Comparison of ENCODE assay signal across 1 cellular context in the genomic region with DNA sequence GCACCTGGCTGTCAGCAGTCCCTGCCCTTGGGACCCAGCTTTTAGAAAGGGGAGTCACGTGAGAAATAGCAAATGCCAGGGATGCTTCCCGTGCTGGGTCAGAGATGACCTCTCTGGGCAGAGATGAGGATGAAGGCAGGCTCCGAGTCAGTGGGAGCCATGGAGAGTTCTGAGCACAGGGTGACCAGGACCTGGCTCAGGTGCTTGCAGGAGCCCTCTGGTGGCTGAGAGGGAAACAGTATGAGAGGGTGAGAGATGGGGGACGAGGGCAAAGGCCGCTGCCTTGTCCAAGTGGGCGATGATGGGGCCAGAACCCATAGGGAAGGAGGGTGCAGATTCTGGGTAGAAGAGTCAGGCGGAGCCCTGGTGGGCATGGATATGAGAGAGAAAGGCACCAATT.
TF ChIP-seq lines count a peak whose summit lies in the region.

No MANE protein-coding gene starts in this region.

TF ChIP-seq in endothelial cell of umbilical vein, 7 proteins besides CTCF, POLR2A, EP300 and RAD21:
- TF ChIP-seq POLR2AphosphoS5 (IDR thresholded peaks at IDR 0.05; ENCODE audit: insufficient read depth, low read depth, low read length) (no peak), GATA2 (IDR thresholded peaks at IDR 0.05; ENCODE audit: insufficient read depth, insufficient read length, low read depth, low read length) (no peak), MYC (IDR thresholded peaks at IDR 0.05; ENCODE audit: low read depth, low read length) (no peak), JUN (IDR thresholded peaks at IDR 0.05; ENCODE audit: borderline replicate concordance, insufficient read depth, insufficient read length, low read depth) (no peak), EZH2 (IDR thresholded peaks at IDR 0.05; ENCODE audit: borderline replicate concordance, low read depth, low read length, severe bottlenecking) (no peak), FOS (IDR thresholded peaks at IDR 0.05; ENCODE audit: borderline replicate concordance, insufficient read depth, low read length) (no peak)
- TF ChIP-seq, protein P1, sequence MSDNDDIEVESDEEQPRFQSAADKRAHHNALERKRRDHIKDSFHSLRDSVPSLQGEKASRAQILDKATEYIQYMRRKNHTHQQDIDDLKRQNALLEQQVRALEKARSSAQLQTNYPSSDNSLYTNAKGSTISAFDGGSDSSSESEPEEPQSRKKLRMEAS (IDR thresholded peaks at IDR 0.05; ENCODE audit: insufficient read depth, insufficient read length) = no peak
